In genomic region chr13:77544765-77545316, GRCh38 we compare ENCODE assay signal across 17 cellular contexts. TPM values are rescaled to one million over a fixed set of nuclear protein-coding genes. Genes with fewer than 3 reads are reported as not detected.
DNase-seq lines count a peak whose midpoint lies in the region; ATAC-seq, FAIRE-seq and TF ChIP-seq lines count a peak whose summit lies in the region.
"Had no signal": no experiment of that assay in that cellular context is flagged by ENCODE, and none has a peak within 500 bp of the region (broad histone marks: within the 10 kb centered on the region; RNA-seq: fewer than 3 reads in every experiment).

No MANE protein-coding gene starts in this region.

- peaks cover 31% of the 10 kb centered on the region for H3K27me3 Mint-ChIP-seq in activated CD8-positive, alpha-beta memory T cell treated with anti-CD3 and anti-CD28 coated beads, Interleukin-2, amount 10 ng/mL, durations not matched to agents 7 days and 5 days

- H3K9me3 Mint-ChIP-seq in activated CD8-positive, alpha-beta memory T cell treated with anti-CD3 and anti-CD28 coated beads, Interleukin-2, amount 10 ng/mL, durations not matched to agents 7 days and 5 days (ENCODE audit: low read depth), result no peaks in the 10 kb centered on the region
- H3K9me3 Mint-ChIP-seq: IgD-negative memory B cell had no signal

- no peaks in the 10 kb centered on the region for H3K9me3 ChIP-seq in RWPE2 (ENCODE audit: severe bottlenecking)

- DNase-seq in GM12891 (ENCODE audit: insufficient read length, low spot score), result peak; percentile 9
- DNase-seq in RWPE2 (ENCODE audit: low spot score), result no peak
- no peak for DNase-seq in activated CD4-positive, alpha-beta T cell treated with anti-CD3 and anti-CD28 coated beads, Interleukin-2, amount 50 U/mL, for 48 hours
- DNase-seq in central memory CD4-positive, alpha-beta T cell, result no peak
- DNase-seq in activated CD8-positive, alpha-beta memory T cell treated with anti-CD3 and anti-CD28 coated beads, Interleukin-2, amount 10 ng/mL, durations not matched to agents 7 days and 5 days, result no peak
- DNase-seq in kidney glomerular epithelial cell (lab: John Stamatoyannopoulos, UW), result no peak
- DNase-seq: activated CD4-positive, alpha-beta T cell treated with anti-CD3 and anti-CD28 coated beads, Interleukin-2, amount 50 U/mL, for 4 hours; activated naive CD4-positive, alpha-beta T cell treated with Interleukin-2 at 50 U/mL for 16 hours; stimulated activated CD4-positive, alpha-beta T cell treated with anti-CD3 and anti-CD28 coated beads, Interleukin-1b, Interleukin-23, amount 100 ng/mL, for 48 hours; stimulated activated naive CD4-positive, alpha-beta T cell; T-helper 17 cell had no signal

- TF ChIP-seq POLR2A in GM12891 (IDR thresholded peaks at IDR 0.05; ENCODE audit: low read depth, low read length), result no peak

- CTCF ChIA-PET in activated CD8-positive, alpha-beta memory T cell treated with anti-CD3 and anti-CD28 coated beads, Interleukin-2, amount 10 ng/mL, durations not matched to agents 7 days and 5 days (lab: Charles Lee), result no interaction called here

- H3K4me1 Mint-ChIP-seq in activated CD8-positive, alpha-beta memory T cell treated with anti-CD3 and anti-CD28 coated beads, Interleukin-2, amount 10 ng/mL, durations not matched to agents 7 days and 5 days, result no peaks in the 10 kb centered on the region

- no peak overlapping the region for H3K27ac Mint-ChIP-seq in activated CD8-positive, alpha-beta memory T cell treated with anti-CD3 and anti-CD28 coated beads, Interleukin-2, amount 10 ng/mL, durations not matched to agents 7 days and 5 days
- H3K27ac Mint-ChIP-seq: progenitor cell of endocrine pancreas, T-helper 17 cell had no signal

- no peak overlapping the region for H3K4me3 Mint-ChIP-seq in activated CD8-positive, alpha-beta memory T cell treated with anti-CD3 and anti-CD28 coated beads, Interleukin-2, amount 10 ng/mL, durations not matched to agents 7 days and 5 days
- H3K4me3 Mint-ChIP-seq: T-helper 17 cell had no signal

- H3K4me1 ChIP-seq in RWPE2 (ENCODE audit: insufficient read depth, poor library complexity, severe bottlenecking), result peaks cover 17% of the 10 kb centered on the region

- no peak for TF ChIP-seq CTCF in RWPE2 (IDR thresholded peaks at IDR 0.05; ENCODE audit: poor library complexity, severe bottlenecking)

- no peaks in the 10 kb centered on the region for H3K27me3 ChIP-seq in RWPE2 (ENCODE audit: insufficient read depth, poor library complexity, severe bottlenecking)

- peak; percentile 76 for FAIRE-seq in GM12891 (lab: Jason Lieb, UNC)

- H3K27ac ChIP-seq in RWPE2 (ENCODE audit: poor library complexity, severe bottlenecking), result peak overlapping the region; percentile 17

- no peaks in the 10 kb centered on the region for H3K36me3 Mint-ChIP-seq in activated CD8-positive, alpha-beta memory T cell treated with anti-CD3 and anti-CD28 coated beads, Interleukin-2, amount 10 ng/mL, durations not matched to agents 7 days and 5 days
- H3K36me3 Mint-ChIP-seq: IgD-negative memory B cell had no signal

- H3K36me3 ChIP-seq in RWPE2 (ENCODE audit: low read depth), result no peaks in the 10 kb centered on the region

- H3K4me3 ChIP-seq in RWPE2 (ENCODE audit: severe bottlenecking), result no peak overlapping the region

- ATAC-seq in GM19463 (IDR thresholded peaks at IDR 0.05; ENCODE audit: unreplicated experiment) (peak; percentile 48), HG03066 (IDR thresholded peaks at IDR 0.05; ENCODE audit: low read depth, unreplicated experiment) (peak; percentile 69), RWPE2 (ENCODE audit: low read depth) (no peak)
- no peak for ATAC-seq in activated CD8-positive, alpha-beta memory T cell treated with anti-CD3 and anti-CD28 coated beads, Interleukin-2, amount 10 ng/mL, durations not matched to agents 7 days and 5 days
- ATAC-seq: T-helper 17 cell had no signal

TF ChIP-seq in GM12891, 5 proteins besides CTCF, POLR2A, EP300 and RAD21:
- TF ChIP-seq SPI1 (IDR thresholded peaks at IDR 0.05; ENCODE audit: low read depth, low read length) (peak; percentile 89), TAF1 (IDR thresholded peaks at IDR 0.05; ENCODE audit: low read depth, low read length) (no peak), POLR2AphosphoS5 (IDR thresholded peaks at IDR 0.05; ENCODE audit: low read depth, low read length) (no peak), PAX5 (IDR thresholded peaks at IDR 0.05; ENCODE audit: insufficient read depth, low read length, severe bottlenecking) (no peak)

RNA-seq across cellular contexts. Expression of gene SCEL, which starts 9.3 kb away (rescaled TPM):
- polyA plus RNA-seq in GM12891 (2012; ENCODE audit: low read depth, missing spikeins), result 0.04 TPM
- not detected for total RNA-seq in activated CD8-positive, alpha-beta memory T cell treated with anti-CD3 and anti-CD28 coated beads, Interleukin-2, amount 10 ng/mL, durations not matched to agents 7 days and 5 days
- total RNA-seq: cardiac septum, mononuclear cell, progenitor cell of endocrine pancreas, T-helper 17 cell had no signal
- polyA plus RNA-seq: IgD-negative memory B cell had no signal

Comparison
In these comparisons a context has a peak if more than half of its experiments do, and no peak if none do; other contexts are left out.
1. ATAC-seq: peak in GM19463 (single experiment) and HG03066 (single experiment); none in RWPE2 (single experiment) and activated CD8-positive, alpha-beta memory T cell treated with anti-CD3 and anti-CD28 coated beads, Interleukin-2, amount 10 ng/mL, durations not matched to agents 7 days and 5 days (single experiment).